In genomic region chr4:54842226-54843055, GRCh38 we compare ENCODE assay signal across 22 cellular contexts.
A peak's percentile ranks its signal among the peaks of the same experiment; 100 is the strongest.
DNase-seq lines count a peak whose midpoint lies in the region; ATAC-seq and TF ChIP-seq lines count a peak whose summit lies in the region.
"Had no signal": no experiment of that assay in that cellular context is flagged by ENCODE, and none has a peak within 500 bp of the region (broad histone marks: within the 10 kb centered on the region; RNA-seq: fewer than 3 reads in every experiment).

No MANE protein-coding gene starts in this region.

- ATAC-seq in HG02852 (IDR thresholded peaks at IDR 0.05; ENCODE audit: unreplicated experiment) (no peak), HG03175 (IDR thresholded peaks at IDR 0.05; ENCODE audit: unreplicated experiment) (no peak)
- ATAC-seq: SK-N-SH treated with all-trans-retinoic acid at 6 μM for 48 hours, T-cell had no signal

- no peaks in the 10 kb centered on the region for H4K20me1 ChIP-seq in Loucy (ENCODE audit: insufficient read depth, low read length, poor library complexity, severe bottlenecking)

- H3K4me1 Mint-ChIP-seq in nephron progenitor cell = peaks cover 49% of the 10 kb centered on the region

- no peak overlapping the region for H3K4me3 ChIP-seq in Loucy (ENCODE audit: low read length, poor library complexity, severe bottlenecking)
- H3K4me3 ChIP-seq: PC-9 had no signal

- no peaks in the 10 kb centered on the region for H3K36me3 Mint-ChIP-seq in nephron progenitor cell (ENCODE audit: low read depth)
- H3K36me3 Mint-ChIP-seq: CD4-positive, alpha-beta memory T cell; T-cell had no signal

- H3K4me3 Mint-ChIP-seq in nephron progenitor cell = peak overlapping the region; percentile 50
- H3K4me3 Mint-ChIP-seq: CD4-positive, alpha-beta memory T cell; T-cell had no signal

- no peaks in the 10 kb centered on the region for H3K79me2 ChIP-seq in Loucy (ENCODE audit: insufficient read depth, low read length)

- H3K27me3 ChIP-seq in Loucy (ENCODE audit: insufficient read depth, low read length, poor library complexity, severe bottlenecking) = no peaks in the 10 kb centered on the region
- H3K27me3 ChIP-seq: BE2C had no signal

- no peaks in the 10 kb centered on the region for H3F3A ChIP-seq in Loucy (ENCODE audit: low read depth)

- H3K27ac ChIP-seq in VCaP = peak overlapping the region; percentile 86
- H3K27ac ChIP-seq: PC-9 had no signal

- H3K36me3 ChIP-seq in Loucy (ENCODE audit: insufficient read depth, low read length) = no peaks in the 10 kb centered on the region
- H3K36me3 ChIP-seq: BE2C had no signal

- no peak for TF ChIP-seq CTCF in Loucy (conservative IDR thresholded peaks at IDR 0.05; ENCODE audit: low read length)
- TF ChIP-seq CTCF in VCaP (conservative IDR thresholded peaks at IDR 0.05) = no peak
- TF ChIP-seq CTCF in nephron progenitor cell (IDR thresholded peaks at IDR 0.05) = no peak

- H3K9me3 Mint-ChIP-seq in nephron progenitor cell = no peaks in the 10 kb centered on the region
- H3K9me3 Mint-ChIP-seq: CD4-positive, alpha-beta memory T cell; T-cell had no signal

- peak overlapping the region; percentile 44 for H2AFZ ChIP-seq in Loucy (ENCODE audit: low read length)
- H2AFZ ChIP-seq: PC-9 had no signal

- DNase-seq in COLO829 (ENCODE audit: low spot score) = peak; percentile 54
- DNase-seq in nephron progenitor cell = no peak
- DNase-seq in cerebellar nuclear complex (lab: John Stamatoyannopoulos, UW) = no peak
- no peak for DNase-seq in activated CD4-positive, CD25-positive, alpha-beta regulatory T cell treated with anti-CD3 and anti-CD28 coated beads, Interleukin-2, amount 50 U/mL, for 72 hours
- DNase-seq: BE2C; CD4-positive, alpha-beta memory T cell; DND-41; GOT3; NCI-H1092 treated with DMSO at 0.1 percent for 48 hours; NCI-H1436 treated with DMSO at 0.1 percent for 48 hours; NCI-H1930; NCI-H2227 treated with DMSO at 0.1 percent for 48 hours; NCI-H524; PC-9; RPMI8226; SHP77 treated with DMSO at 0.1 percent for 48 hours; T-cell had no signal

- no peak overlapping the region for H3K9ac ChIP-seq in Loucy (ENCODE audit: low read depth, low read length, poor library complexity, severe bottlenecking)

- peak overlapping the region; percentile 5 for H3K4me2 ChIP-seq in Loucy (ENCODE audit: low read depth, low read length, poor library complexity, severe bottlenecking)
- H3K4me2 ChIP-seq: PC-9 had no signal

- peaks cover 22% of the 10 kb centered on the region for H3K4me1 ChIP-seq in Loucy (ENCODE audit: insufficient read depth, low read length, poor library complexity, severe bottlenecking)
- H3K4me1 ChIP-seq: BE2C had no signal

- no peaks in the 10 kb centered on the region for H3K9me2 ChIP-seq in Loucy (replicated peaks; ENCODE audit: low read depth, low read length)

- peak overlapping the region; percentile 92 for H3K27ac Mint-ChIP-seq in nephron progenitor cell
- H3K27ac Mint-ChIP-seq: CD4-positive, alpha-beta memory T cell; T-cell had no signal

- no peaks in the 10 kb centered on the region for H3K9me3 ChIP-seq in Loucy (ENCODE audit: insufficient read depth, low read depth, low read length)
- H3K9me3 ChIP-seq: BE2C had no signal

- H3K27me3 Mint-ChIP-seq in nephron progenitor cell (ENCODE audit: low read depth, poor library complexity) = no peaks in the 10 kb centered on the region
- H3K27me3 Mint-ChIP-seq: CD4-positive, alpha-beta memory T cell; T-cell had no signal
